In genomic region chr11:75815345-75815983, GRCh38 we compare ENCODE assay signal across 8 cellular contexts. TPM values are rescaled to one million over a fixed set of nuclear protein-coding genes. Genes with fewer than 3 reads are reported as not detected.
DNase-seq lines count a peak whose midpoint lies in the region; ATAC-seq, FAIRE-seq and TF ChIP-seq lines count a peak whose summit lies in the region.

No MANE protein-coding gene starts in this region.

- H3K4me3 ChIP-seq in H7 (ENCODE audit: insufficient read depth, low read depth, low read length) (peak overlapping the region; percentile 77), NB4 (ENCODE audit: low read depth, low read length) (peak overlapping the region; percentile 75), pancreas (peak overlapping the region; percentile 59 to 93 (median 91))

- ATAC-seq in foreskin keratinocyte (no peak), pancreas (peak; percentile 28 to 47 (median 36))

- H3K9me3 Mint-ChIP-seq in activated T-helper 1 cell treated with anti-CD3 and anti-CD28 coated beads, Interleukin-12 subunit alpha, Interleukin-12 subunit beta, Interleukin-2, Interleukin-4 antibody, amounts not matched to agents 30 ng/mL and 10 ng/mL and 1 ng/mL, durations not matched to agents 14 hours and 24 hours and 36 hours, result no peaks in the 10 kb centered on the region

- H3K4me3 Mint-ChIP-seq in activated T-helper 1 cell treated with anti-CD3 and anti-CD28 coated beads, Interleukin-12 subunit alpha, Interleukin-12 subunit beta, Interleukin-2, Interleukin-4 antibody, amounts not matched to agents 30 ng/mL and 10 ng/mL and 1 ng/mL, durations not matched to agents 14 hours and 24 hours and 36 hours, result peak overlapping the region; percentile 97

- peaks cover 24% of the 10 kb centered on the region for H3K4me1 Mint-ChIP-seq in activated T-helper 1 cell treated with anti-CD3 and anti-CD28 coated beads, Interleukin-12 subunit alpha, Interleukin-12 subunit beta, Interleukin-2, Interleukin-4 antibody, amounts not matched to agents 30 ng/mL and 10 ng/mL and 1 ng/mL, durations not matched to agents 14 hours and 24 hours and 36 hours (ENCODE audit: low read depth)

- DNase-seq in GM10248 (ENCODE audit: extremely low spot score) (peak; percentile 28), H7 (peak; percentile 79), NB4 (ENCODE audit: low read depth) (peak; percentile 64), foreskin keratinocyte (no peak), pancreas (peak in 3 of 6 donors; percentile 14 to 88 (median 48)), putamen (ENCODE audit: low spot score) (no peak), NCI-H187 treated with DMSO at 0.1 percent for 48 hours (lab: John Stamatoyannopoulos, UW) (no peak)
- DNase-seq in activated T-helper 1 cell treated with anti-CD3 and anti-CD28 coated beads, Interleukin-12 subunit alpha, Interleukin-12 subunit beta, Interleukin-2, Interleukin-4 antibody, amounts not matched to agents 30 ng/mL and 10 ng/mL and 1 ng/mL, durations not matched to agents 14 hours and 24 hours and 36 hours (ENCODE audit: low spot score), result peak; percentile 43

- no peaks in the 10 kb centered on the region for H3K36me3 Mint-ChIP-seq in activated T-helper 1 cell treated with anti-CD3 and anti-CD28 coated beads, Interleukin-12 subunit alpha, Interleukin-12 subunit beta, Interleukin-2, Interleukin-4 antibody, amounts not matched to agents 30 ng/mL and 10 ng/mL and 1 ng/mL, durations not matched to agents 14 hours and 24 hours and 36 hours (ENCODE audit: low read depth)

- no peaks in the 10 kb centered on the region for H3K36me3 ChIP-seq in H7 (replicated peaks; ENCODE audit: control insufficient read depth, insufficient read depth, low read length)
- no peaks in the 10 kb centered on the region for H3K36me3 ChIP-seq in pancreas

- H3K27ac ChIP-seq in foreskin keratinocyte (peak overlapping the region; percentile 50), pancreas (peak overlapping the region; percentile 65 to 93 (median 88))

- 0% methylated on average over 29 to 57 of the region's 57 CpGs for WGBS in pancreas, 2 donors

- no peaks in the 10 kb centered on the region for H3K9me3 ChIP-seq in pancreas

- POLR2A ChIA-PET in GM10248 (lab: Yijun Ruan, JAX), result interaction anchor here (0.9 kb wide), 1 partner anchor 9 kb away, joined by 7 read pairs; no protein-coding TSS in a partner anchor

- FAIRE-seq in pancreas (lab: Jason Lieb, UNC), result no peak

- TF ChIP-seq CTCF in GM10248 (IDR thresholded peaks at IDR 0.05; ENCODE audit: control extremely low read depth, extremely low read depth, low read depth, missing control alignments) (no peak), NB4 (IDR thresholded peaks at IDR 0.05; ENCODE audit: low read depth, low read length) (no peak), foreskin keratinocyte (conservative IDR thresholded peaks at IDR 0.05) (no peak), pancreas (IDR thresholded peaks at IDR 0.05) (no peak)

- peaks cover 4% of the 10 kb centered on the region for H3K27me3 Mint-ChIP-seq in activated T-helper 1 cell treated with anti-CD3 and anti-CD28 coated beads, Interleukin-12 subunit alpha, Interleukin-12 subunit beta, Interleukin-2, Interleukin-4 antibody, amounts not matched to agents 30 ng/mL and 10 ng/mL and 1 ng/mL, durations not matched to agents 14 hours and 24 hours and 36 hours (ENCODE audit: insufficient read depth)

- intact Hi-C loops in activated T-helper 1 cell treated with anti-CD3 and anti-CD28 coated beads, Interleukin-12 subunit alpha, Interleukin-12 subunit beta, Interleukin-2, Interleukin-4 antibody, amounts not matched to agents 30 ng/mL and 10 ng/mL and 1 ng/mL, durations not matched to agents 14 hours and 24 hours and 36 hours (cut with micrococcal nuclease), result loop anchor here (1.0 to 5.0 kb wide), 4 partner anchors 43 to 629 kb away; partner anchors contain the start of genes GVQW3 and THAP12
- intact Hi-C loops in pancreas (cut with DNase I), result no loop called here

- peak overlapping the region; percentile 93 for H3K27ac Mint-ChIP-seq in activated T-helper 1 cell treated with anti-CD3 and anti-CD28 coated beads, Interleukin-12 subunit alpha, Interleukin-12 subunit beta, Interleukin-2, Interleukin-4 antibody, amounts not matched to agents 30 ng/mL and 10 ng/mL and 1 ng/mL, durations not matched to agents 14 hours and 24 hours and 36 hours

- no peak for TF ChIP-seq POLR2A in NB4 (IDR thresholded peaks at IDR 0.05; ENCODE audit: extremely low read depth, insufficient read length)

- H3K4me1 ChIP-seq in foreskin keratinocyte (peaks cover 9% of the 10 kb centered on the region), pancreas (peaks cover 0 to 23% (median 0%) of the 10 kb centered on the region in 3 donors)

- peaks cover 6% of the 10 kb centered on the region; the same call in 1 of the 2 replicates for H3K27me3 ChIP-seq in H7 (ENCODE audit: control insufficient read depth, insufficient read depth, low read length)
- H3K27me3 ChIP-seq in foreskin keratinocyte, result no peaks in the 10 kb centered on the region
- no peaks in the 10 kb centered on the region for H3K27me3 ChIP-seq in pancreas

- CTCF ChIA-PET in GM10248 (lab: Yijun Ruan, JAX), result interaction anchor here (1.2 to 6.1 kb wide), 3 partner anchors 12 to 51 kb away, joined by 3 to 77 read pairs (median 5); no protein-coding TSS in a partner anchor

RNA-seq across cellular contexts. Expression of gene UVRAG, which starts 0.5 kb away (rescaled TPM):
- 16.4 and 21.9 TPM in 2 replicates for total RNA-seq in H7 (2014; rRNA removed; shearing (Covaris generic))
- 18.6 and 19.5 TPM in 2 replicates for total RNA-seq in activated T-helper 1 cell treated with anti-CD3 and anti-CD28 coated beads, Interleukin-12 subunit alpha, Interleukin-12 subunit beta, Interleukin-2, Interleukin-4 antibody, amounts not matched to agents 30 ng/mL and 10 ng/mL and 1 ng/mL, durations not matched to agents 14 hours and 24 hours and 36 hours
- total RNA-seq in foreskin keratinocyte (13.5 and 15.2 TPM in 2 replicates), pancreas (10 to 100 TPM in 2 of 6 donors, 1 to 10 TPM in 4; 5.1 to 17.2 (median 8.6) TPM)
- polyA plus RNA-seq in foreskin keratinocyte (6.3 and 6.4 TPM in 2 replicates), pancreas (1 to 10 TPM; 3.3 to 5.7 TPM)

RNA-seq across cellular contexts. Expression of gene DGAT2, which starts 46.9 kb away (rescaled TPM):
- total RNA-seq in H7 (2014; rRNA removed; shearing (Covaris generic)), result 1.1 and 1.3 TPM in 2 replicates
- 9.8 and 11.0 TPM in 2 replicates for total RNA-seq in activated T-helper 1 cell treated with anti-CD3 and anti-CD28 coated beads, Interleukin-12 subunit alpha, Interleukin-12 subunit beta, Interleukin-2, Interleukin-4 antibody, amounts not matched to agents 30 ng/mL and 10 ng/mL and 1 ng/mL, durations not matched to agents 14 hours and 24 hours and 36 hours
- total RNA-seq in foreskin keratinocyte (1.2 and 1.4 TPM in 2 replicates), pancreas (10 to 100 TPM in 2 of 6 donors, 1 to 10 TPM in 1, under 1 TPM in 3; 0.56 to 15.7 (median 1.2) TPM)
- polyA plus RNA-seq in foreskin keratinocyte (1.1 and 1.3 TPM in 2 replicates), pancreas (1 to 10 TPM; 3.0 to 4.0 TPM)

Comparison
In these comparisons a context has a peak if more than half of its experiments do, and no peak if none do; other contexts are left out.
1. DNase-seq: peak in GM10248 (single experiment), H7 (single experiment), NB4 (single experiment) and activated T-helper 1 cell treated with anti-CD3 and anti-CD28 coated beads, Interleukin-12 subunit alpha, Interleukin-12 subunit beta, Interleukin-2, Interleukin-4 antibody, amounts not matched to agents 30 ng/mL and 10 ng/mL and 1 ng/mL, durations not matched to agents 14 hours and 24 hours and 36 hours (single experiment); none in foreskin keratinocyte (0 of 2), putamen (single experiment) and NCI-H187 treated with DMSO at 0.1 percent for 48 hours (single experiment).
2. Peak in every context shown above with its lines, with median percentiles within 50 percentile points of each other: H3K4me3 ChIP-seq.